34 cellular contexts compared by ENCODE assay signal in genomic region chr15:97604673-97605072, GRCh38.
"Had no signal": no experiment of that assay in that cellular context is flagged by ENCODE, and none has a peak within 500 bp of the region (broad histone marks: within the 10 kb centered on the region; RNA-seq: fewer than 3 reads in every experiment).

No MANE protein-coding gene starts in this region.

- DNase-seq: Karpas-422, Kasumi-1, MG63, MM.1S, MV-4-11, NCI-H1048, NCI-H1092, NCI-H1092 treated with DMSO at 0.1 percent for 48 hours, NCI-H1105, NCI-H1105 treated with DMSO at 0.1 percent for 48 hours, NCI-H1417, NCI-H1417 treated with DMSO at 0.1 percent for 48 hours, NCI-H1436, NCI-H1436 treated with DMSO at 0.1 percent for 48 hours, NCI-H146, NCI-H1694, NCI-H1694 treated with DMSO at 0.1 percent for 48 hours, NCI-H187, NCI-H187 treated with DMSO at 0.1 percent for 48 hours, NCI-H1930, NCI-H2029, NCI-H2029 treated with DMSO at 0.1 percent for 48 hours, NCI-H2081, NCI-H2081 treated with DMSO at 0.1 percent for 48 hours, NCI-H2107, NCI-H2171, NCI-H2171 treated with DMSO at 0.1 percent for 48 hours, NCI-H2227 treated with DMSO at 0.1 percent for 48 hours, NCI-H226, NCI-H345, NCI-H446, NCI-H446 treated with DMSO at 0.1 percent for 48 hours, NCI-H510A had no signal

- H3K36me3 ChIP-seq: MG63 had no signal

- H3K9me3 ChIP-seq: MG63 had no signal

- H3K4me3 ChIP-seq: MG63 had no signal

- H3K27ac ChIP-seq: KMS-11 had no signal
